ENCODE assay signal across 10 cellular contexts in genomic region chr21:28636988-28637691, GRCh38.
A peak's percentile ranks its signal among the peaks of the same experiment; 100 is the strongest.
DNase-seq lines count a peak whose midpoint lies in the region; ATAC-seq and TF ChIP-seq lines count a peak whose summit lies in the region.
"Had no signal": no experiment of that assay in that cellular context is flagged by ENCODE, and none has a peak within 500 bp of the region (broad histone marks: within the 10 kb centered on the region; RNA-seq: fewer than 3 reads in every experiment).

No MANE protein-coding gene starts in this region.

- DNase-seq in AG09309 (ENCODE audit: low read depth) (peak; percentile 81), HS-27A (ENCODE audit: low read depth) (peak; percentile 96), iris pigment epithelial cell (ENCODE audit: low read depth) (peak; percentile 95), cerebellar nuclear complex (lab: John Stamatoyannopoulos, UW) (no peak), uterus (no peak), NCI-H146 treated with DMSO at 0.1 percent for 48 hours (lab: John Stamatoyannopoulos, UW; ENCODE audit: unreplicated experiment) (no peak), midbrain (lab: John Stamatoyannopoulos, UW) (no peak)
- DNase-seq: NCI-H187 treated with DMSO at 0.1 percent for 48 hours, T-helper 9 cell had no signal

- peaks cover 9% of the 10 kb centered on the region for H3K9me3 Mint-ChIP-seq in activated T-helper 17 cell treated with anti-CD3 and anti-CD28 coated beads, Interleukin-2, amount 50 U/mL, for 72 hours

- no peak for TF ChIP-seq POLR2A in uterus (IDR thresholded peaks at IDR 0.05)

- H3K4me1 Mint-ChIP-seq in activated T-helper 17 cell treated with anti-CD3 and anti-CD28 coated beads, Interleukin-2, amount 50 U/mL, for 72 hours = peaks cover 6% of the 10 kb centered on the region

- no peaks in the 10 kb centered on the region for H3K4me1 ChIP-seq in uterus

- H3K36me3 Mint-ChIP-seq in activated T-helper 17 cell treated with anti-CD3 and anti-CD28 coated beads, Interleukin-2, amount 50 U/mL, for 72 hours (ENCODE audit: low read depth) = no peaks in the 10 kb centered on the region

- no peaks in the 10 kb centered on the region for H3K27me3 ChIP-seq in uterus

- H3K27me3 Mint-ChIP-seq in activated T-helper 17 cell treated with anti-CD3 and anti-CD28 coated beads, Interleukin-2, amount 50 U/mL, for 72 hours = no peaks in the 10 kb centered on the region

- no peaks in the 10 kb centered on the region for H3K36me3 ChIP-seq in uterus

- H3K27ac Mint-ChIP-seq in activated T-helper 17 cell treated with anti-CD3 and anti-CD28 coated beads, Interleukin-2, amount 50 U/mL, for 72 hours = peak overlapping the region; percentile 40

- intact Hi-C loops in uterus (cut with DNase I; ENCODE audit: low total_unique reads) = no loop called here

- H3K4me3 ChIP-seq in AG09309 (ENCODE audit: control insufficient read depth, low read depth, low read length) (no peak overlapping the region), uterus (no peak overlapping the region)

- peak; percentile 81 for ATAC-seq in activated T-helper 17 cell treated with anti-CD3 and anti-CD28 coated beads, Interleukin-2, amount 50 U/mL, for 72 hours (replicated peaks)

- peak overlapping the region; percentile 35 for H3K4me3 Mint-ChIP-seq in activated T-helper 17 cell treated with anti-CD3 and anti-CD28 coated beads, Interleukin-2, amount 50 U/mL, for 72 hours

- H3K9me3 ChIP-seq in uterus = no peaks in the 10 kb centered on the region

- H3K27ac ChIP-seq in uterus = no peak overlapping the region

- TF ChIP-seq CTCF in AG09309 (IDR thresholded peaks at IDR 0.05; ENCODE audit: control insufficient read depth, insufficient read depth, low read depth, low read length, missing control alignments) (no peak), uterus (IDR thresholded peaks at IDR 0.05) (no peak)

Comparison
In these comparisons a context has a peak if more than half of its experiments do, and no peak if none do; other contexts are left out.
1. DNase-seq: peak in AG09309 (single experiment), HS-27A (single experiment) and iris pigment epithelial cell (single experiment); none in cerebellar nuclear complex (0 of 2), uterus (0 of 2), NCI-H146 treated with DMSO at 0.1 percent for 48 hours (single experiment) and midbrain (single experiment).